ENCODE assay signal across 8 cellular contexts in genomic region chr4:129094347-129094746, GRCh38. TPM values are rescaled to one million over a fixed set of nuclear protein-coding genes. Genes with fewer than 3 reads are reported as not detected.
DNase-seq lines count a peak whose midpoint lies in the region; ATAC-seq and TF ChIP-seq lines count a peak whose summit lies in the region.

No MANE protein-coding gene starts in this region.

- H3K9ac ChIP-seq in SU-DHL-6 (ENCODE audit: low read length) = peak overlapping the region; percentile 72

- peaks cover 37% of the 10 kb centered on the region for H3K79me2 ChIP-seq in SU-DHL-6 (ENCODE audit: insufficient read depth, low read length)

- H3F3A ChIP-seq in SU-DHL-6 (ENCODE audit: insufficient read depth) = 0 out of 2 replicates have a peak, but pooled peaks cover 5% of the 10 kb centered on the region

- TF ChIP-seq CTCF in SU-DHL-6 (IDR thresholded peaks at IDR 0.05; ENCODE audit: insufficient read depth, low read length, poor library complexity, severe bottlenecking) (no peak), upper lobe of right lung (IDR thresholded peaks at IDR 0.05) (no peak)

- no peaks in the 10 kb centered on the region for H3K9me3 Mint-ChIP-seq in immature natural killer cell

- H3K4me3 ChIP-seq in right cardiac atrium (ENCODE audit: low read length) = peak overlapping the region; percentile 65
- peak overlapping the region; percentile 85 for H3K4me3 ChIP-seq in SU-DHL-6 (ENCODE audit: insufficient read depth, low read length, poor library complexity, severe bottlenecking)
- peak overlapping the region; percentile 74 for H3K4me3 ChIP-seq in upper lobe of right lung

- no peaks in the 10 kb centered on the region for H3K27me3 ChIP-seq in right cardiac atrium (ENCODE audit: control insufficient read depth, insufficient read depth)
- H3K27me3 ChIP-seq in SU-DHL-6 (ENCODE audit: low read length) = no peaks in the 10 kb centered on the region
- no peaks in the 10 kb centered on the region for H3K27me3 ChIP-seq in upper lobe of right lung

- H3K36me3 Mint-ChIP-seq in immature natural killer cell = peaks cover 0 to under 1% (median 0%) of the 10 kb centered on the region in 3 donors

- peaks cover 3% of the 10 kb centered on the region for H3K4me1 ChIP-seq in right cardiac atrium (ENCODE audit: control insufficient read depth, insufficient read depth, low read length)
- H3K4me1 ChIP-seq in upper lobe of right lung = peaks cover 20% of the 10 kb centered on the region

- DNase-seq in right cardiac atrium = no peak
- no peak for DNase-seq in Right ventricle myocardium superior
- no peak for DNase-seq in immature natural killer cell
- DNase-seq in upper lobe of right lung = no peak
- no peak for DNase-seq in NCI-H82 treated with DMSO at 0.1 percent for 48 hours (lab: John Stamatoyannopoulos, UW; ENCODE audit: unreplicated experiment)
- DNase-seq in posterior cingulate gyrus = no peak

- 0 out of 2 replicates have a peak, but pooled peaks cover 2% of the 10 kb centered on the region for H4K20me1 ChIP-seq in SU-DHL-6 (ENCODE audit: low read depth, low read length)

- peaks cover 9 to 33% of the 10 kb centered on the region in 2 donors for H3K4me1 Mint-ChIP-seq in immature natural killer cell

- ATAC-seq in right cardiac atrium = no peak
- ATAC-seq in Right ventricle myocardium superior (ENCODE audit: poor library complexity) = no peak
- ATAC-seq in upper lobe of right lung = no peak
- ATAC-seq in HG02970 (IDR thresholded peaks at IDR 0.05; ENCODE audit: low FRiP score, unreplicated experiment) = no peak

- H3K36me3 ChIP-seq in SU-DHL-6 (ENCODE audit: low read length) (no peaks in the 10 kb centered on the region), upper lobe of right lung (no peaks in the 10 kb centered on the region)

- peak overlapping the region; percentile 87 for H3K4me2 ChIP-seq in SU-DHL-6 (ENCODE audit: low read depth, low read length, poor library complexity, severe bottlenecking)

- intact Hi-C loops in right cardiac atrium (cut with DNase I) = no loop called here
- intact Hi-C loops in Right ventricle myocardium superior (cut with DNase I) = no loop called here
- intact Hi-C loops in upper lobe of right lung (cut with DNase I) = no loop called here
- intact Hi-C loops in posterior cingulate gyrus (cut with DNase I) = loop anchor here (5.0 kb wide), 1 partner anchor 807 kb away; the partner anchor contains the start of gene PGRMC2

- peak overlapping the region in 1 of 6 donors; percentile 93 for H3K27ac Mint-ChIP-seq in immature natural killer cell

- peaks cover 3 to 7% (median 4%) of the 10 kb centered on the region in 3 donors for H3K27me3 Mint-ChIP-seq in immature natural killer cell (ENCODE audit: low read depth in 3 of 3)

- peak overlapping the region; percentile 15 to 50 (median 27) for H3K4me3 Mint-ChIP-seq in immature natural killer cell

- H2AFZ ChIP-seq in SU-DHL-6 (ENCODE audit: low read depth, low read length, severe bottlenecking) = peak overlapping the region; percentile 88

- H3K9me3 ChIP-seq in right cardiac atrium (ENCODE audit: control insufficient read depth, low read length) (no peaks in the 10 kb centered on the region), SU-DHL-6 (ENCODE audit: insufficient read depth, low read length) (no peaks in the 10 kb centered on the region), upper lobe of right lung (no peaks in the 10 kb centered on the region)

- WGBS in right cardiac atrium = 72% methylated on average over 3 of the region's 3 CpGs

- no peaks in the 10 kb centered on the region for H3K9me2 ChIP-seq in SU-DHL-6 (replicated peaks; ENCODE audit: insufficient read depth, low read length)

- H3K27ac ChIP-seq in right cardiac atrium (ENCODE audit: low read length) (no peak overlapping the region), SU-DHL-6 (ENCODE audit: low read depth, low read length) (peak overlapping the region; percentile 38; the same call in 1 of the 2 replicates), upper lobe of right lung (peak overlapping the region; percentile 87)

RNA-seq across cellular contexts. Expression of gene SCLT1, which starts 1.0 kb away (rescaled TPM):
- 10 to 100 TPM; 14.8 to 19.2 (median 16.9) TPM for total RNA-seq in right cardiac atrium
- polyA plus RNA-seq in right cardiac atrium = 5.5 TPM
- 8.9 TPM for total RNA-seq in Right ventricle myocardium superior
- 10 to 100 TPM in 2 of 3 donors, 1 to 10 TPM in 1; 8.6 to 26.4 (median 22.9) TPM for polyA plus RNA-seq in immature natural killer cell
- 14.4 TPM for total RNA-seq in upper lobe of right lung

RNA-seq across cellular contexts. Expression of gene C4orf33, which starts 1.6 kb away (rescaled TPM):
- total RNA-seq in right cardiac atrium (1 to 10 TPM; 6.1 to 7.2 (median 6.4) TPM), Right ventricle myocardium superior (3.3 TPM), upper lobe of right lung (10.4 TPM)
- polyA plus RNA-seq in right cardiac atrium (6.6 TPM), immature natural killer cell (10 to 100 TPM in 2 of 3 donors, 1 to 10 TPM in 1; 9.4 to 22.6 (median 16.7) TPM)
